ENCODE assay signal across 8 cellular contexts in the genomic region with DNA sequence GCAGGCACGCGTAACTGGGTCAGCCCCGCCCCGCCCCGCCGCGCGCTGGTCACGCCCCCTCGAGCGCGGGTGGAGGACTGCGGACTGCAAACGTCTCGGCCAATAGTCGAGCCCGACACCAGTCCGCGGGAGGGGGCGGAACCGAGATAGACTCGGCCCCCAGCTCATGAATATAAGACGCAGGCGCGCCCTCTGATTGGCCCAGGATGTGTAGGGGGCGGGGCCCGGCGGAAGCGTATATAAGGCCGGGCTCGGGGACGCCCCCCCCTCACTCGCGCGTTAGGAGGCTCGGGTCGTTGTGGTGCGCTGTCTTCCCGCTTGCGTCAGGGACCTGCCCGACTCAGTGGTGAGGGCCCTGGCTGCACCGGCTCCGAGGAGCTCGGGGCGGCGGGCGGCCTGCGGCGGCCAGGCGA. TPM values are rescaled to one million over a fixed set of nuclear protein-coding genes. Genes with fewer than 3 reads are reported as not detected.
A peak's percentile ranks its signal among the peaks of the same experiment; 100 is the strongest.
DNase-seq lines count a peak whose midpoint lies in the region; ATAC-seq and TF ChIP-seq lines count a peak whose summit lies in the region.

A gene (plus strand): TSS at position 268 of the 413 bp plus-strand sequence. CDS start 1,602 bp downstream, outside the sequence.

- peaks cover 4% of the 10 kb centered on the region; the same call in 1 of the 2 replicates for H3K36me3 ChIP-seq in PC-3 (ENCODE audit: low read depth, low read length)

- H4K20me1 ChIP-seq in PC-3 (ENCODE audit: low read length): no peaks in the 10 kb centered on the region

- CTCF ChIA-PET in PC-3 (lab: Charles Lee): interaction anchor here (0.6 to 1.2 kb wide), 3 partner anchors 11 to 25 kb away, joined by 3 to 16 read pairs (median 4); no protein-coding TSS in a partner anchor

- H3K27me3 ChIP-seq in PC-3 (ENCODE audit: low read length): no peaks in the 10 kb centered on the region

- DNase-seq in DMS 273 treated with DMSO at 0.1 percent for 48 hours (lab: John Stamatoyannopoulos, UW): peak; percentile 92
- DNase-seq in Jurkat, Clone E6-1 (ENCODE audit: low read depth, low spot score): peak; percentile 96
- DNase-seq in PC-3: peak; percentile 95
- peak; percentile 99 for DNase-seq in activated T-cell treated with anti-CD3 and anti-CD28 coated beads for 4 hours
- DNase-seq in epithelial cell of esophagus (ENCODE audit: low read depth): peak; percentile 99
- DNase-seq in mucosa of gallbladder (ENCODE audit: low spot score): peak; percentile 100
- DNase-seq in stimulated activated CD8-positive, alpha-beta memory T cell treated with anti-CD3 and anti-CD28 coated beads, Interleukin-4, amount 100 ng/mL, for 24 hours (ENCODE audit: low read depth): peak; percentile 99

- TF ChIP-seq CTCF in PC-3 (conservative IDR thresholded peaks at IDR 0.05; ENCODE audit: low read depth, low read length): no peak
- no peak for TF ChIP-seq CTCF in epithelial cell of esophagus (IDR thresholded peaks at IDR 0.05; ENCODE audit: insufficient read depth, low read depth, low read length, missing control alignments)

- POLR2A ChIA-PET in PC-3 (lab: Charles Lee; ENCODE audit: unreplicated experiment): interaction anchor here (0.5 to 1.2 kb wide), 12 partner anchors 10 to 252 kb away, joined by 3 to 29 read pairs (median 6); a partner anchor contains a TSS

- no TSS peak for BruUV-seq in PC-3 (replicated peaks; lab: Mats Ljungman, UMichigan)

- H3K4me3 ChIP-seq in Jurkat, Clone E6-1 (ENCODE audit: low read length): peak within 1 kb of the TSS; percentile 98
- H3K4me3 ChIP-seq in PC-3 (ENCODE audit: low read length) (peak within 1 kb of the TSS; percentile 71), epithelial cell of esophagus (ENCODE audit: low read length) (peak within 1 kb of the TSS; percentile 75)

- no peaks in the 10 kb centered on the region for H3F3A ChIP-seq in PC-3 (ENCODE audit: low read length, unreplicated experiment)

- H3K9ac ChIP-seq in PC-3 (ENCODE audit: low read length): peak within 1 kb of the TSS; percentile 85

- peaks cover 46% of the 10 kb centered on the region for H3K79me2 ChIP-seq in PC-3 (ENCODE audit: low read length)

- peak within 1 kb of the TSS; percentile 26; the same call in 1 of the 2 replicates for H2AFZ ChIP-seq in PC-3 (ENCODE audit: low read length)

- ATAC-seq in GM21529 (IDR thresholded peaks at IDR 0.05; ENCODE audit: unreplicated experiment) (peak; percentile 51), PC-3 (peak; percentile 35)

- intact Hi-C loops in PC-3 (cut with micrococcal nuclease): loop anchor here (1.0 kb wide), 1 partner anchor 17 kb away; no protein-coding TSS in a partner anchor

- H3K4me2 ChIP-seq in PC-3 (ENCODE audit: low read length): peak within 1 kb of the TSS; percentile 98

- no peaks in the 10 kb centered on the region for H3K9me2 ChIP-seq in PC-3 (replicated peaks; ENCODE audit: low read length)

- peak within 1 kb of the TSS; percentile 94 for H3K27ac ChIP-seq in PC-3 (ENCODE audit: low read length)

- no peaks in the 10 kb centered on the region for H3K9me3 ChIP-seq in PC-3 (ENCODE audit: low read length)

- H3K4me1 ChIP-seq in PC-3 (ENCODE audit: insufficient read depth, low read length): peaks cover 70% of the 10 kb centered on the region

RNA-seq across cellular contexts. Expression of the gene that starts here (rescaled TPM):
- 253 TPM for polyA plus RNA-seq in Jurkat, Clone E6-1 (2012; ENCODE audit: insufficient read depth, insufficient read length)
- total RNA-seq in PC-3 (2014; rRNA removed) (136 and 197 TPM in 2 replicates), mucosa of gallbladder (382 TPM)

Comparison
In these comparisons a context has a peak if more than half of its experiments do, and no peak if none do; other contexts are left out.
1. Peak in every context shown above with its lines: DNase-seq, ATAC-seq, H3K4me3 ChIP-seq and H3K27ac ChIP-seq.